In genomic region chr3:12891985-12892839, GRCh38 we compare ENCODE assay signal across 8 cellular contexts. TPM values are rescaled to one million over a fixed set of nuclear protein-coding genes. Genes with fewer than 3 reads are reported as not detected.
DNase-seq lines count a peak whose midpoint lies in the region; ATAC-seq and TF ChIP-seq lines count a peak whose summit lies in the region.

No MANE protein-coding gene starts in this region.

- H3K36me3 ChIP-seq in SU-DHL-6 (ENCODE audit: low read length) (no peaks in the 10 kb centered on the region), brain microvascular endothelial cell (replicated peaks) (no peaks in the 10 kb centered on the region), skeletal muscle tissue (ENCODE audit: control insufficient read depth in 3 of 3, insufficient read depth in 3 of 3, low read length in 3 of 3) (no peaks in the 10 kb centered on the region)

- no peaks in the 10 kb centered on the region for H3K79me2 ChIP-seq in SU-DHL-6 (ENCODE audit: insufficient read depth, low read length)

- H3K4me2 ChIP-seq in SU-DHL-6 (ENCODE audit: low read depth, low read length, poor library complexity, severe bottlenecking), result no peak overlapping the region

- ATAC-seq in HG02623 (IDR thresholded peaks at IDR 0.05; ENCODE audit: unreplicated experiment) (no peak), HG02870 (IDR thresholded peaks at IDR 0.05; ENCODE audit: unreplicated experiment) (no peak)

- H3K9me3 ChIP-seq in SU-DHL-6 (ENCODE audit: insufficient read depth, low read length) (no peaks in the 10 kb centered on the region), skeletal muscle tissue (ENCODE audit: control insufficient read depth in 3 of 3, low read length in 3 of 3) (no peaks in the 10 kb centered on the region)

- H3K27ac ChIP-seq in SU-DHL-6 (ENCODE audit: low read depth, low read length), result no peak overlapping the region
- H3K27ac ChIP-seq in brain microvascular endothelial cell, result no peak overlapping the region
- no peak overlapping the region for H3K27ac ChIP-seq in skeletal muscle tissue (ENCODE audit: low read depth, low read length)

- H4K20me1 ChIP-seq in SU-DHL-6 (ENCODE audit: low read depth, low read length), result no peaks in the 10 kb centered on the region

- H3K4me1 ChIP-seq in skeletal muscle tissue (ENCODE audit: control insufficient read depth in 3 of 3, insufficient read depth in 3 of 3, low read length in 3 of 3), result peaks cover 24 to 31% (median 27%) of the 10 kb centered on the region in 3 donors

- H3K9me2 ChIP-seq in SU-DHL-6 (replicated peaks; ENCODE audit: insufficient read depth, low read length), result no peaks in the 10 kb centered on the region

- H3F3A ChIP-seq in SU-DHL-6 (ENCODE audit: insufficient read depth), result no peaks in the 10 kb centered on the region

- DNase-seq in GM10266 (ENCODE audit: extremely low spot score) (peak; percentile 70), NCI-H1105 (lab: John Stamatoyannopoulos, UW) (peak; percentile 21), brain microvascular endothelial cell (peak; percentile 44), iPS-NIHi11 (ENCODE audit: low spot score) (peak; percentile 70)

- H3K27me3 ChIP-seq in SU-DHL-6 (ENCODE audit: low read length) (no peaks in the 10 kb centered on the region), brain microvascular endothelial cell (replicated peaks) (peaks cover 10% of the 10 kb centered on the region), skeletal muscle tissue (ENCODE audit: control insufficient read depth in 3 of 3, insufficient read depth in 3 of 3, low read length in 3 of 3) (no peaks in the 10 kb centered on the region)

- H3K9ac ChIP-seq in SU-DHL-6 (ENCODE audit: low read length), result no peak overlapping the region
- peak overlapping the region in 2 of 3 donors; percentile 47 to 58 for H3K9ac ChIP-seq in skeletal muscle tissue (ENCODE audit: low read depth in 1 of 3, low read length in 3 of 3)

- no peak overlapping the region for H3K4me3 ChIP-seq in SU-DHL-6 (ENCODE audit: insufficient read depth, low read length, poor library complexity, severe bottlenecking)
- peak overlapping the region; percentile 12 for H3K4me3 ChIP-seq in brain microvascular endothelial cell (ENCODE audit: low read depth, low read length)
- peak overlapping the region; percentile 33 to 70 (median 38) for H3K4me3 ChIP-seq in skeletal muscle tissue (ENCODE audit: low read length in 3 of 3)

- TF ChIP-seq CTCF in GM10266 (IDR thresholded peaks at IDR 0.05; ENCODE audit: control insufficient read depth, insufficient read depth, low read depth, missing control alignments) (peak; percentile 90), SU-DHL-6 (IDR thresholded peaks at IDR 0.05; ENCODE audit: insufficient read depth, low read length, poor library complexity, severe bottlenecking) (peak; percentile 83), brain microvascular endothelial cell (IDR thresholded peaks at IDR 0.05; ENCODE audit: low read depth, low read length, missing control alignments) (peak; percentile 88)

- in situ Hi-C loops in brain microvascular endothelial cell (cut with HindIII; ENCODE audit: low pct_ligation_motif_present, low sequenced_read_pairs), result no loop called here

- no peak overlapping the region for H2AFZ ChIP-seq in SU-DHL-6 (ENCODE audit: low read depth, low read length, severe bottlenecking)

RNA-seq across cellular contexts. Expression of gene RPL32, which starts 50.8 kb away (rescaled TPM):
- total RNA-seq in skeletal muscle tissue, result 1,978 TPM
